11 cellular contexts compared by ENCODE assay signal in genomic region chrX:106959897-106960296, GRCh38. TPM values are rescaled to one million over a fixed set of nuclear protein-coding genes. Genes with fewer than 3 reads are reported as not detected.
A peak's percentile ranks its signal among the peaks of the same experiment; 100 is the strongest.
DNase-seq lines count a peak whose midpoint lies in the region; ATAC-seq, FAIRE-seq and TF ChIP-seq lines count a peak whose summit lies in the region.
"Had no signal": no experiment of that assay in that cellular context is flagged by ENCODE, and none has a peak within 500 bp of the region (broad histone marks: within the 10 kb centered on the region; RNA-seq: fewer than 3 reads in every experiment).

No MANE protein-coding gene starts in this region.

- FAIRE-seq in D721Med (lab: Jason Lieb, UNC) = no peak
- no peak for FAIRE-seq in kidney (lab: Jason Lieb, UNC)
- FAIRE-seq: GM12878, K562 had no signal

- no peak for TF ChIP-seq POLR2A in NB4 (IDR thresholded peaks at IDR 0.05; ENCODE audit: extremely low read depth, insufficient read length)

- intact Hi-C loops in kidney (cut with DNase I) = loop anchor here (5.0 kb wide), 1 partner anchor 53 kb away; no protein-coding TSS in a partner anchor

- no peaks in the 10 kb centered on the region for H3K27me3 Mint-ChIP-seq in nephron (ENCODE audit: low read depth)
- H3K27me3 Mint-ChIP-seq in naive thymus-derived CD8-positive, alpha-beta T cell = no peaks in the 10 kb centered on the region

- H3K4me3 ChIP-seq in NB4 (ENCODE audit: low read depth, low read length) = no peak overlapping the region
- no peak overlapping the region for H3K4me3 ChIP-seq in kidney (ENCODE audit: low read length in 2 of 2)
- H3K4me3 ChIP-seq: GM12878, K562 had no signal

- POLR2A ChIA-PET in naive thymus-derived CD8-positive, alpha-beta T cell (lab: Charles Lee) = no interaction called here

- H3K4me1 ChIP-seq in kidney (ENCODE audit: control insufficient read depth in 1 of 2, insufficient read depth in 1 of 2, low read depth in 1 of 2, low read length in 2 of 2) = no peaks in the 10 kb centered on the region

- H3K9ac ChIP-seq in kidney (ENCODE audit: low read length in 2 of 2) = no peak overlapping the region

- H3K9me3 Mint-ChIP-seq in nephron = peaks cover 6% of the 10 kb centered on the region
- peaks cover 0 to 7% (median 0%) of the 10 kb centered on the region in 9 donors for H3K9me3 Mint-ChIP-seq in naive thymus-derived CD8-positive, alpha-beta T cell

- no peak overlapping the region for H3K27ac ChIP-seq in kidney (ENCODE audit: low read depth in 2 of 2, low read length in 2 of 2)

- H3K27ac Mint-ChIP-seq in nephron = no peak overlapping the region
- no peak overlapping the region for H3K27ac Mint-ChIP-seq in naive thymus-derived CD8-positive, alpha-beta T cell

- H3K9me3 ChIP-seq in kidney (ENCODE audit: control insufficient read depth in 1 of 2, low read length in 2 of 2) = no peaks in the 10 kb centered on the region

- H3K4me1 Mint-ChIP-seq in nephron = no peaks in the 10 kb centered on the region
- H3K4me1 Mint-ChIP-seq in naive thymus-derived CD8-positive, alpha-beta T cell = no peaks in the 10 kb centered on the region

- no peak for ATAC-seq in naive thymus-derived CD8-positive, alpha-beta T cell
- ATAC-seq: GM12878, K562 had no signal

- no peak for DNase-seq in D721Med (ENCODE audit: insufficient read length, low spot score)
- peak; percentile 1 for DNase-seq in NB4 (ENCODE audit: low read depth)
- DNase-seq in dermis blood vessel endothelial cell = peak; percentile 45
- no peak for DNase-seq in naive thymus-derived CD8-positive, alpha-beta T cell
- no peak for DNase-seq in stimulated activated naive CD4-positive, alpha-beta T cell (lab: John Stamatoyannopoulos, UW)
- no peak for DNase-seq in kidney
- DNase-seq in NCI-H446 (lab: John Stamatoyannopoulos, UW) = no peak
- DNase-seq: SW 1271 had no signal

- peaks cover 0 to 3% of the 10 kb centered on the region in 2 donors for H3K36me3 ChIP-seq in kidney (ENCODE audit: control insufficient read depth in 1 of 2, insufficient read depth in 2 of 2, low read length in 2 of 2)

- TF ChIP-seq CTCF in D721Med (IDR thresholded peaks at IDR 0.05; ENCODE audit: insufficient read depth, missing control alignments) (peak; percentile 5), NB4 (IDR thresholded peaks at IDR 0.05; ENCODE audit: low read depth, low read length) (no peak), nephron (IDR thresholded peaks at IDR 0.05; ENCODE audit: unreplicated experiment in 3 of 3) (peak; percentile 37 to 50 (median 43)), kidney (IDR thresholded peaks at IDR 0.05; ENCODE audit: borderline replicate concordance, extremely low read depth, insufficient read depth) (no peak)

- no peak overlapping the region for H3K4me3 Mint-ChIP-seq in nephron
- no peak overlapping the region for H3K4me3 Mint-ChIP-seq in naive thymus-derived CD8-positive, alpha-beta T cell

- H3K36me3 Mint-ChIP-seq in nephron (ENCODE audit: low read depth) = peaks cover 13% of the 10 kb centered on the region
- H3K36me3 Mint-ChIP-seq in naive thymus-derived CD8-positive, alpha-beta T cell = peaks cover 11 to 61% (median 18%) of the 10 kb centered on the region in 3 donors

RNA-seq across cellular contexts. Expression of gene CLDN2, which starts 39.7 kb away (rescaled TPM):
- total RNA-seq in dermis blood vessel endothelial cell (0.09 and 0.17 TPM in 2 replicates), kidney (140 TPM)
- total RNA-seq in naive thymus-derived CD8-positive, alpha-beta T cell = not detected
- not detected for polyA plus RNA-seq in naive thymus-derived CD8-positive, alpha-beta T cell
- 74.1 TPM for polyA plus RNA-seq in kidney (ENCODE audit: insufficient read depth, low read depth, low replicate concordance)
- total RNA-seq: K562 had no signal
- polyA plus RNA-seq: GM12878, K562 had no signal

RNA-seq across cellular contexts. Expression of gene MORC4, which starts 40.1 kb away (rescaled TPM):
- total RNA-seq in dermis blood vessel endothelial cell (11.1 and 14.7 TPM in 2 replicates), kidney (12.6 TPM)
- 10 to 100 TPM in 1 of 2 experiments, 1 to 10 TPM in 1; 9.5 to 10.6 TPM for total RNA-seq in naive thymus-derived CD8-positive, alpha-beta T cell
- 1 to 10 TPM; 2.6 to 4.2 (median 2.6) TPM for polyA plus RNA-seq in naive thymus-derived CD8-positive, alpha-beta T cell
- 8.2 TPM for polyA plus RNA-seq in kidney (ENCODE audit: insufficient read depth, low read depth, low replicate concordance)

RNA-seq across cellular contexts. Expression of gene RIPPLY1, which starts 56.8 kb away (rescaled TPM):
- total RNA-seq in dermis blood vessel endothelial cell (not detected in 2 replicates), kidney (0.50 TPM)
- not detected for total RNA-seq in naive thymus-derived CD8-positive, alpha-beta T cell
- polyA plus RNA-seq in naive thymus-derived CD8-positive, alpha-beta T cell = not detected
- 6.9 TPM for polyA plus RNA-seq in kidney (ENCODE audit: insufficient read depth, low read depth, low replicate concordance)
- total RNA-seq: GM12878, K562 had no signal
- polyA plus RNA-seq: GM12878, K562 had no signal

Comparison
In these comparisons a context has a peak if more than half of its experiments do, and no peak if none do; other contexts are left out.
1. DNase-seq: peak in NB4 (single experiment) and dermis blood vessel endothelial cell (single experiment); none in D721Med (single experiment), naive thymus-derived CD8-positive, alpha-beta T cell (0 of 10), stimulated activated naive CD4-positive, alpha-beta T cell (0 of 6), kidney (single experiment) and NCI-H446 (0 of 2).
2. CTCF ChIP-seq: peak in D721Med (single experiment) and nephron (3 of 3); none in NB4 (single experiment) and kidney (single experiment).
3. RNA of gene CLDN2, which starts 39.7 kb away (total RNA-seq): 140 TPM in kidney (single experiment); 0.09 to 0.17 TPM in dermis blood vessel endothelial cell and not detected in naive thymus-derived CD8-positive, alpha-beta T cell; every median in the first group is over 100 times any median in the second.